ENCODE assay signal across 18 cellular contexts in genomic region chr17:45332505-45332904, GRCh38. TPM values are rescaled to one million over a fixed set of nuclear protein-coding genes. Genes with fewer than 3 reads are reported as not detected.
DNase-seq lines count a peak whose midpoint lies in the region; ATAC-seq, FAIRE-seq and TF ChIP-seq lines count a peak whose summit lies in the region.
"Had no signal": no experiment of that assay in that cellular context is flagged by ENCODE, and none has a peak within 500 bp of the region (broad histone marks: within the 10 kb centered on the region; RNA-seq: fewer than 3 reads in every experiment).

No MANE protein-coding gene starts in this region.

- H3K23ac ChIP-seq in mesendoderm (ENCODE audit: low read length): no peak overlapping the region

- H3K4me2 ChIP-seq in K562 (ENCODE audit: insufficient read depth, low read length) (peak overlapping the region; percentile 70), mesendoderm (ENCODE audit: low read length) (no peak overlapping the region)
- H3K4me2 ChIP-seq: KMS-11 had no signal

- H3K56ac ChIP-seq in mesendoderm (ENCODE audit: low read length): no peak overlapping the region

- WGBS in K562 (ENCODE audit: insufficient coverage, low coverage, missing lambda C conversion rate): 0% methylated on average over 5 of the region's 5 CpGs
- WGBS in mesendoderm (ENCODE audit: extremely low coverage, insufficient coverage, low lambda C conversion rate): no CpG with 5 or more reads among the region's 5 CpGs
- WGBS in gastroesophageal sphincter (ENCODE audit: low coverage in 1 of 2), 2 donors: 82 to 86% methylated on average over 5 of the region's 5 CpGs

- TF ChIP-seq CTCF in K562 (IDR thresholded peaks at IDR 0.05 in 2 of 3, conservative IDR thresholded peaks at IDR 0.05 in 1 of 3; ENCODE audit: insufficient read depth in 2 of 3, low read depth in 1 of 3, low read length in 3 of 3) (no peak), WERI-Rb-1 (IDR thresholded peaks at IDR 0.05; ENCODE audit: low read depth, low read length) (no peak), gastroesophageal sphincter (IDR thresholded peaks at IDR 0.05) (no peak)

- intact Hi-C loops in K562 (cut with micrococcal nuclease): loop anchor here (2.0 kb wide), 1 partner anchor 16 kb away; the partner anchor contains the start of gene MAP3K14

- POLR2A ChIA-PET in K562 (lab: Yijun Ruan, JAX): interaction anchor here (0.6 to 2.4 kb wide), 5 partner anchors 13 to 184 kb away, joined by 3 to 12 read pairs (median 5); partner anchors contain the start of genes HEXIM1 and HEXIM2

- no peak for TF ChIP-seq EP300 in K562 (IDR thresholded peaks at IDR 0.05; ENCODE audit: low read length)
- TF ChIP-seq EP300 in gastroesophageal sphincter (IDR thresholded peaks at IDR 0.05): no peak

- CTCF ChIA-PET in K562 (lab: Yijun Ruan, JAX; ENCODE audit: low intra/inter-chr PET ratio): no interaction called here

- H3K27me3 Mint-ChIP-seq in T-helper 1 cell treated with Interleukin-12 subunit alpha and Interleukin-12 subunit beta and Interleukin-4 antibody, amounts not matched to agents 30 μg/mL and 1 μg/mL, for 36 hours (ENCODE audit: low read depth): peaks cover 3% of the 10 kb centered on the region

- in situ Hi-C loops in K562 (cut with MboI): no loop called here

- BruUV-seq in K562 (replicated peaks; lab: Mats Ljungman, UMichigan): no TSS peak

- H3K4me1 ChIP-seq in K562 (replicated peaks in 1 of 2; ENCODE audit: control insufficient read depth in 2 of 2, insufficient read depth in 2 of 2, low read length in 2 of 2) (peaks cover 46 to 48% of the 10 kb centered on the region in 2 experiments), mesendoderm (ENCODE audit: control insufficient read depth, low read depth, low read length) (peaks cover 12% of the 10 kb centered on the region), gastroesophageal sphincter (peaks cover 0 to 6% (median 0%) of the 10 kb centered on the region in 3 donors)

- no peak overlapping the region for H3K18ac ChIP-seq in mesendoderm (ENCODE audit: low read length)

- H3K27me3 ChIP-seq in K562 (ENCODE audit: control insufficient read depth in 2 of 2, insufficient read depth in 2 of 2, low read length in 2 of 2) (no peaks in the 10 kb centered on the region), WERI-Rb-1 (ENCODE audit: insufficient read depth, low read depth, severe bottlenecking) (no peaks in the 10 kb centered on the region), mesendoderm (ENCODE audit: insufficient read depth, low read length, poor library complexity) (no peaks in the 10 kb centered on the region), gastroesophageal sphincter (no peaks in the 10 kb centered on the region)
- H3K27me3 ChIP-seq: MG63 had no signal

- H2BK120ac ChIP-seq in mesendoderm (ENCODE audit: low read depth, low read length): no peak overlapping the region

- ATAC-seq in K562 (peak; percentile 5; the same call in 2 of the 3 replicates), gastroesophageal sphincter (no peak)
- ATAC-seq in stimulated activated effector memory CD8-positive, alpha-beta T cell treated with anti-CD3 and anti-CD28 coated beads, Interleukin-12 subunit alpha, Interleukin-12 subunit beta, amount 100 ng/mL, for 72 hours: no peak

- peak overlapping the region; percentile 63 for H2AFZ ChIP-seq in K562 (ENCODE audit: low read depth, low read length)

- peak overlapping the region; percentile 19 for H3K27ac Mint-ChIP-seq in T-helper 1 cell treated with Interleukin-12 subunit alpha and Interleukin-12 subunit beta and Interleukin-4 antibody, amounts not matched to agents 30 μg/mL and 1 μg/mL, for 36 hours
- H3K27ac Mint-ChIP-seq in stimulated activated effector memory CD8-positive, alpha-beta T cell treated with anti-CD3 and anti-CD28 coated beads, Interleukin-12 subunit alpha, Interleukin-12 subunit beta, amount 100 ng/mL, for 72 hours: peak overlapping the region; percentile 60

- H3K36me3 ChIP-seq in K562 (ENCODE audit: control insufficient read depth, insufficient read depth, low read length): no peaks in the 10 kb centered on the region
- H3K36me3 ChIP-seq in WERI-Rb-1: no peaks in the 10 kb centered on the region
- H3K36me3 ChIP-seq in mesendoderm (ENCODE audit: control insufficient read depth, insufficient read depth, low read length): no peaks in the 10 kb centered on the region
- no peaks in the 10 kb centered on the region for H3K36me3 ChIP-seq in gastroesophageal sphincter
- H3K36me3 ChIP-seq: MG63 had no signal

- DNase-seq in T-helper 1 cell (no peak), GM19239 (ENCODE audit: insufficient read length, low spot score) (no peak), K562 (ENCODE audit: extremely low read depth in 1 of 4, low spot score in 3 of 4) (no peak), WERI-Rb-1 (no peak), mesendoderm (no peak)
- DNase-seq in stimulated activated effector memory CD8-positive, alpha-beta T cell treated with anti-CD3 and anti-CD28 coated beads, Interleukin-12 subunit alpha, Interleukin-12 subunit beta, amount 100 ng/mL, for 72 hours (ENCODE audit: low spot score in 2 of 2): no peak
- DNase-seq: 8988T, DND-41, NCI-H1092 treated with DMSO at 0.1 percent for 48 hours, NCI-H1694, NCI-H748 treated with DMSO at 0.1 percent for 48 hours had no signal

- no peak for TF ChIP-seq RAD21 in K562 (CRISPR knock-in tag; conservative IDR thresholded peaks at IDR 0.05 in 1 of 2, IDR thresholded peaks at IDR 0.05 in 1 of 2)

- H2AK5ac ChIP-seq in mesendoderm (ENCODE audit: low read length): no peak overlapping the region

- no peaks in the 10 kb centered on the region for H4K20me1 ChIP-seq in K562 (replicated peaks; ENCODE audit: control insufficient read depth, insufficient read depth, low read length)

- H3K9me3 Mint-ChIP-seq in T-helper 1 cell treated with Interleukin-12 subunit alpha and Interleukin-12 subunit beta and Interleukin-4 antibody, amounts not matched to agents 30 μg/mL and 1 μg/mL, for 36 hours: no peaks in the 10 kb centered on the region
- no peaks in the 10 kb centered on the region for H3K9me3 Mint-ChIP-seq in stimulated activated effector memory CD8-positive, alpha-beta T cell treated with anti-CD3 and anti-CD28 coated beads, Interleukin-12 subunit alpha, Interleukin-12 subunit beta, amount 100 ng/mL, for 72 hours

- H2BK15ac ChIP-seq in mesendoderm (replicated peaks; ENCODE audit: low read depth): no peak overlapping the region

- H3K4ac ChIP-seq in mesendoderm (ENCODE audit: low read depth, low read length): no peak overlapping the region

- no peak overlapping the region for H4K5ac ChIP-seq in mesendoderm (ENCODE audit: low read length)

- no peaks in the 10 kb centered on the region for H3K9me3 ChIP-seq in K562 (replicated peaks; ENCODE audit: control insufficient read depth, insufficient read depth, low read depth, low read length)
- no peaks in the 10 kb centered on the region for H3K9me3 ChIP-seq in WERI-Rb-1 (ENCODE audit: severe bottlenecking)
- no peaks in the 10 kb centered on the region for H3K9me3 ChIP-seq in gastroesophageal sphincter
- H3K9me3 ChIP-seq: MG63 had no signal

- H2BK5ac ChIP-seq in mesendoderm (ENCODE audit: low read length): no peak overlapping the region

- no peak overlapping the region for H4K8ac ChIP-seq in mesendoderm (ENCODE audit: low read depth, low read length)

- TF ChIP-seq POLR2A in K562 (conservative IDR thresholded peaks at IDR 0.05) (no peak), gastroesophageal sphincter (IDR thresholded peaks at IDR 0.05) (no peak)

- no peaks in the 10 kb centered on the region for H3K79me1 ChIP-seq in mesendoderm (ENCODE audit: low read length)

- H3K4me1 Mint-ChIP-seq in T-helper 1 cell treated with Interleukin-12 subunit alpha and Interleukin-12 subunit beta and Interleukin-4 antibody, amounts not matched to agents 30 μg/mL and 1 μg/mL, for 36 hours (ENCODE audit: low read depth): peaks cover 21% of the 10 kb centered on the region
- H3K4me1 Mint-ChIP-seq in stimulated activated effector memory CD8-positive, alpha-beta T cell treated with anti-CD3 and anti-CD28 coated beads, Interleukin-12 subunit alpha, Interleukin-12 subunit beta, amount 100 ng/mL, for 72 hours: peaks cover 34% of the 10 kb centered on the region

- no peak overlapping the region for H3K4me3 ChIP-seq in K562
- no peak overlapping the region for H3K4me3 ChIP-seq in WERI-Rb-1 (ENCODE audit: low read depth, low read length)
- no peak overlapping the region for H3K4me3 ChIP-seq in mesendoderm (ENCODE audit: low read length)
- H3K4me3 ChIP-seq in gastroesophageal sphincter: no peak overlapping the region
- H3K4me3 ChIP-seq: MG63 had no signal

- H3K9ac ChIP-seq in K562 (ENCODE audit: insufficient read depth in 1 of 2, low read depth in 2 of 2, low read length in 2 of 2) (0 out of 4 replicates have a peak overlapping the region, but pooled peaks of 1 of the 2 experiments have one; percentile 21), mesendoderm (ENCODE audit: low read length) (no peak overlapping the region)
- H3K9ac ChIP-seq: KMS-11 had no signal

- no peaks in the 10 kb centered on the region for H3K36me3 Mint-ChIP-seq in T-helper 1 cell treated with Interleukin-12 subunit alpha and Interleukin-12 subunit beta and Interleukin-4 antibody, amounts not matched to agents 30 μg/mL and 1 μg/mL, for 36 hours (ENCODE audit: low read depth)
- no peaks in the 10 kb centered on the region for H3K36me3 Mint-ChIP-seq in stimulated activated effector memory CD8-positive, alpha-beta T cell treated with anti-CD3 and anti-CD28 coated beads, Interleukin-12 subunit alpha, Interleukin-12 subunit beta, amount 100 ng/mL, for 72 hours
- H3K36me3 Mint-ChIP-seq: CD14-positive monocyte had no signal

- no peak overlapping the region for H3K4me3 Mint-ChIP-seq in T-helper 1 cell treated with Interleukin-12 subunit alpha and Interleukin-12 subunit beta and Interleukin-4 antibody, amounts not matched to agents 30 μg/mL and 1 μg/mL, for 36 hours
- H3K4me3 Mint-ChIP-seq in stimulated activated effector memory CD8-positive, alpha-beta T cell treated with anti-CD3 and anti-CD28 coated beads, Interleukin-12 subunit alpha, Interleukin-12 subunit beta, amount 100 ng/mL, for 72 hours: peak overlapping the region; percentile 36

- H3K27ac ChIP-seq in K562 (ENCODE audit: extremely low read depth, low read depth, low read length) (peak overlapping the region; percentile 86), WERI-Rb-1 (no peak overlapping the region), mesendoderm (ENCODE audit: low read depth, low read length) (no peak overlapping the region), gastroesophageal sphincter (no peak overlapping the region)
- H3K27ac ChIP-seq: KMS-11 had no signal

- H3K79me2 ChIP-seq in K562 (ENCODE audit: control insufficient read depth, insufficient read depth, low read length) (peaks cover 4% of the 10 kb centered on the region; the same call in 2 of the 3 replicates), mesendoderm (ENCODE audit: control insufficient read depth, insufficient read depth, low read length) (no peaks in the 10 kb centered on the region)

- H3K9me1 ChIP-seq in K562 (ENCODE audit: control insufficient read depth, insufficient read depth, low read length): no peaks in the 10 kb centered on the region

- peak; percentile 4 for FAIRE-seq in GM19239 (lab: Jason Lieb, UNC)
- FAIRE-seq in K562 (lab: Jason Lieb, UNC): no peak
- FAIRE-seq: H1, RCC 7860 had no signal

RNA-seq across cellular contexts. Expression of gene MAP3K14, which starts 15.7 kb away (rescaled TPM):
- 11.9 and 31.3 TPM in 2 replicates for total RNA-seq in K562 (2011; cell fraction: chromatin; rRNA removed; ENCODE audit: low replicate concordance)
- 14.3 and 19.3 TPM in 2 replicates for total RNA-seq in K562 (2011; cell fraction: nucleolus; rRNA removed)
- 11.7 and 12.4 TPM in 2 replicates for total RNA-seq in K562 (2011; cell fraction: nucleoplasm; rRNA removed)
- 2.9 and 4.8 TPM in 2 replicates for total RNA-seq in K562 (2014; rRNA removed)
- 0.99 and 1.8 TPM in 2 replicates for total RNA-seq in K562 (2014; rRNA removed; fragmentation: Illumina TruSeq; extraction: Trizol)
- total RNA-seq in K562 (2015; rRNA removed; fragmentation: Illumina TruSeq; extraction: Trizol): 3.2 and 3.5 TPM in 2 replicates
- total RNA-seq in K562 (2021): 7.9 and 8.7 TPM in 2 replicates
- polyA plus RNA-seq in K562 (2011; rRNA removed): 5.3 and 7.5 TPM in 2 replicates
- 6.5 and 9.0 TPM in 2 replicates for polyA plus RNA-seq in K562 (2011; cell fraction: cytosol; rRNA removed)
- polyA plus RNA-seq in K562 (2011; cell fraction: nucleus; rRNA removed): 16.1 and 28.3 TPM in 2 replicates
- 3.6 and 5.4 TPM in 2 replicates for polyA plus RNA-seq in K562 (2012)
- polyA plus RNA-seq in K562 (2014; fragmentation: Illumina TruSeq; extraction: Trizol): 3.7 and 3.9 TPM in 2 replicates
- polyA plus RNA-seq in K562 (2014; fragmentation: Nextera tagmentation; extraction: Ambion mirVana): under 1 TPM; 0.45 to 0.56 TPM
- polyA plus RNA-seq in K562 (2014; rRNA removed): 4.9 TPM in 2 replicates
- 3.2 and 6.0 TPM in 2 replicates for polyA minus RNA-seq in K562 (2011; rRNA and poly(A)+ RNA removed)
- 4.9 and 5.2 TPM in 2 replicates for polyA minus RNA-seq in K562 (2011; cell fraction: cytosol; rRNA and poly(A)+ RNA removed)
- polyA minus RNA-seq in K562 (2011; cell fraction: nucleus; rRNA and poly(A)+ RNA removed): 7.8 and 8.2 TPM in 2 replicates
- polyA plus RNA-seq in mesendoderm (2013, experiment 1 of 2): 1.6 TPM
- 2.0 TPM for polyA plus RNA-seq in mesendoderm (2013, experiment 2 of 2)
- 10 to 100 TPM in 3 of 4 donors, 1 to 10 TPM in 1; 8.5 to 17.5 (median 13.5) TPM for total RNA-seq in gastroesophageal sphincter
